Comparison of ENCODE assay signal across 8 cellular contexts in genomic region chr2:212548459-212548815, GRCh38. TPM values are rescaled to one million over a fixed set of nuclear protein-coding genes. Genes with fewer than 3 reads are reported as not detected.
DNase-seq lines count a peak whose midpoint lies in the region; FAIRE-seq and TF ChIP-seq lines count a peak whose summit lies in the region.

No MANE protein-coding gene starts in this region.

- WGBS in hepatocyte (ENCODE audit: low lambda C conversion rate, missing lambda C conversion rate) = 28% methylated on average over 1 of the region's 1 CpG

- no peak overlapping the region for H3K27ac ChIP-seq in hepatocyte

- no peaks in the 10 kb centered on the region for H3K4me1 ChIP-seq in hepatocyte (ENCODE audit: insufficient read depth)

- DNase-seq in NCI-H748 (lab: John Stamatoyannopoulos, UW; ENCODE audit: unreplicated experiment) (peak; percentile 42), NCI-H748 treated with DMSO at 0.1 percent for 48 hours (lab: John Stamatoyannopoulos, UW) (no peak), hepatocyte (ENCODE audit: low spot score) (peak; percentile 45), urothelium cell line (ENCODE audit: low spot score) (peak; percentile 15), NOMO-1 treated with DMSO at 0.1 percent for 48 hours (lab: John Stamatoyannopoulos, UW; ENCODE audit: unreplicated experiment) (no peak)
- DNase-seq in activated CD4-positive, alpha-beta T cell treated with anti-CD3 and anti-CD28 coated beads for 48 hours = no peak
- no peak for DNase-seq in central memory CD4-positive, alpha-beta T cell

- H4K20me1 ChIP-seq in hepatocyte (ENCODE audit: insufficient read depth, poor library complexity, severe bottlenecking) = no peaks in the 10 kb centered on the region

- H3K4me2 ChIP-seq in hepatocyte = no peak overlapping the region

- FAIRE-seq in TTC549 (lab: Jason Lieb, UNC) (peak; percentile 17), urothelium cell line (lab: Jason Lieb, UNC) (no peak)

- TF ChIP-seq CTCF in hepatocyte (IDR thresholded peaks at IDR 0.05; ENCODE audit: poor library complexity) = peak; percentile 58

- H3K4me3 ChIP-seq in hepatocyte = no peak overlapping the region

- no peaks in the 10 kb centered on the region for H3K79me2 ChIP-seq in hepatocyte

- H2AFZ ChIP-seq in hepatocyte = no peak overlapping the region

- H3K9me3 ChIP-seq in hepatocyte (ENCODE audit: low read depth) = no peaks in the 10 kb centered on the region

- H3K36me3 ChIP-seq in hepatocyte (replicated peaks; ENCODE audit: insufficient read depth, low read depth) = no peaks in the 10 kb centered on the region

- H3K9me2 ChIP-seq in hepatocyte (replicated peaks; ENCODE audit: insufficient read depth) = no peaks in the 10 kb centered on the region

- H3K27me3 ChIP-seq in hepatocyte = no peaks in the 10 kb centered on the region

RNA-seq across cellular contexts. Expression of gene ERBB4, which starts 9.8 kb away (rescaled TPM):
- 2.4 and 3.9 TPM in 2 replicates for total RNA-seq in hepatocyte
- 3.4 and 4.5 TPM in 2 replicates for polyA plus RNA-seq in hepatocyte

Comparison
In these comparisons a context has a peak if more than half of its experiments do, and no peak if none do; other contexts are left out.
1. DNase-seq: peak in NCI-H748 (single experiment), hepatocyte (single experiment) and urothelium cell line (single experiment); none in NCI-H748 treated with DMSO at 0.1 percent for 48 hours (single experiment), NOMO-1 treated with DMSO at 0.1 percent for 48 hours (single experiment), activated CD4-positive, alpha-beta T cell treated with anti-CD3 and anti-CD28 coated beads for 48 hours (single experiment) and central memory CD4-positive, alpha-beta T cell (single experiment).